In genomic region chr13:22114630-22115311, GRCh38 we compare ENCODE assay signal across 8 cellular contexts.
DNase-seq lines count a peak whose midpoint lies in the region; ATAC-seq and TF ChIP-seq lines count a peak whose summit lies in the region.

No MANE protein-coding gene starts in this region.

- no peaks in the 10 kb centered on the region for H3K36me3 ChIP-seq in esophagus squamous epithelium

- TF ChIP-seq CTCF in GM12864 (IDR thresholded peaks at IDR 0.05; ENCODE audit: low read depth, low read length, missing control alignments) (no peak), esophagus squamous epithelium (IDR thresholded peaks at IDR 0.05) (no peak)

- H3K4me1 ChIP-seq in esophagus squamous epithelium, result no peaks in the 10 kb centered on the region

- TF ChIP-seq POLR2A in esophagus squamous epithelium (IDR thresholded peaks at IDR 0.05), result no peak

- 63 to 64% methylated on average over 9 of the region's 9 CpGs for WGBS in esophagus squamous epithelium, 2 donors

- no peaks in the 10 kb centered on the region for H3K9me3 ChIP-seq in esophagus squamous epithelium

- H3K27ac ChIP-seq in esophagus squamous epithelium, result peak overlapping the region in 1 of 4 donors; percentile 7

- no peaks in the 10 kb centered on the region for H3K27me3 ChIP-seq in esophagus squamous epithelium

- intact Hi-C loops in esophagus squamous epithelium (cut with DNase I), result no loop called here
- intact Hi-C loops in posterior vena cava (cut with DNase I), result no loop called here

- peak; percentile 96 for DNase-seq in GM12864 (ENCODE audit: low read depth)
- DNase-seq in activated CD8-positive, alpha-beta memory T cell treated with anti-CD3 and anti-CD28 coated beads, Interleukin-2, amount 50 U/mL, for 1 hour (ENCODE audit: extremely low read depth), result peak; percentile 49
- DNase-seq in pons (ENCODE audit: low spot score), result peak; percentile 65
- no peak for DNase-seq in esophagus squamous epithelium (lab: John Stamatoyannopoulos, UW)
- no peak for DNase-seq in posterior vena cava (ENCODE audit: low spot score)
- no peak for DNase-seq in NCI-H774 (lab: John Stamatoyannopoulos, UW)

- H3K4me3 ChIP-seq in GM12864 (ENCODE audit: low read depth, low read length), result no peak overlapping the region; the same call in 1 of the 2 replicates
- H3K4me3 ChIP-seq in esophagus squamous epithelium, result no peak overlapping the region

- ATAC-seq in GM19452 (IDR thresholded peaks at IDR 0.05; ENCODE audit: unreplicated experiment), result peak; percentile 91
- peak; percentile 92 for ATAC-seq in HG03378 (IDR thresholded peaks at IDR 0.05; ENCODE audit: unreplicated experiment)

Comparison
In these comparisons a context has a peak if more than half of its experiments do, and no peak if none do; other contexts are left out.
1. DNase-seq: peak in GM12864 (single experiment), activated CD8-positive, alpha-beta memory T cell treated with anti-CD3 and anti-CD28 coated beads, Interleukin-2, amount 50 U/mL, for 1 hour (single experiment) and pons (single experiment); none in esophagus squamous epithelium (single experiment), posterior vena cava (single experiment) and NCI-H774 (single experiment).